ENCODE assay signal across 16 cellular contexts in genomic region chr4:122762966-122763716, GRCh38. TPM values are rescaled to one million over a fixed set of nuclear protein-coding genes. Genes with fewer than 3 reads are reported as not detected.
DNase-seq lines count a peak whose midpoint lies in the region; ATAC-seq and TF ChIP-seq lines count a peak whose summit lies in the region.
"Had no signal": no experiment of that assay in that cellular context is flagged by ENCODE, and none has a peak within 500 bp of the region (broad histone marks: within the 10 kb centered on the region; RNA-seq: fewer than 3 reads in every experiment).

No MANE protein-coding gene starts in this region.

- no peak overlapping the region for H3K4me2 ChIP-seq in HCT116 (ENCODE audit: low read length)

- RAD21 ChIA-PET in HCT116 (lab: Charles Lee; ENCODE audit: low non-redundant PET in 1 of 2, low total read pairs in 2 of 2, uncharacterized antibody in 2 of 2, unreplicated experiment in 2 of 2), result no interaction called here

- H3K27ac ChIP-seq in HCT116 (ENCODE audit: low read depth, low read length), result no peak overlapping the region
- H3K27ac ChIP-seq: lower lobe of right lung had no signal

- POLR2A ChIA-PET in activated CD8-positive, alpha-beta T cell treated with anti-CD3 and anti-CD28 coated beads for 36 hours (lab: Charles Lee), result no interaction called here
- POLR2A ChIA-PET in activated CD8-positive, alpha-beta T cell treated with anti-CD3 and anti-CD28 coated beads, Interleukin-2, amount 10 ng/mL, durations not matched to agents 7 days and 5 days (lab: Charles Lee), result no interaction called here
- POLR2A ChIA-PET in HCT116 (lab: Charles Lee), result no interaction called here

- no peak for ATAC-seq in activated CD8-positive, alpha-beta T cell treated with anti-CD3 and anti-CD28 coated beads for 36 hours
- no peak for ATAC-seq in activated CD8-positive, alpha-beta T cell treated with anti-CD3 and anti-CD28 coated beads, Interleukin-2, amount 10 ng/mL, durations not matched to agents 7 days and 5 days
- ATAC-seq in HCT116 (no peak), sciatic nerve (peak; percentile 30)
- ATAC-seq in effector memory CD8-positive, alpha-beta T cell (replicated peaks), result no peak
- ATAC-seq: lower lobe of right lung had no signal

- no peaks in the 10 kb centered on the region for H3K36me3 ChIP-seq in HCT116 (ENCODE audit: control insufficient read depth in 1 of 2, insufficient read depth in 2 of 2, low read length in 2 of 2)
- no peaks in the 10 kb centered on the region for H3K36me3 ChIP-seq in H7 (replicated peaks; ENCODE audit: control insufficient read depth, insufficient read depth, low read length)
- H3K36me3 ChIP-seq: esophagus muscularis mucosa, lower lobe of right lung had no signal

- no peaks in the 10 kb centered on the region for H3K9me2 ChIP-seq in HCT116 (ENCODE audit: insufficient read depth)

- H2AFZ ChIP-seq in HCT116 (ENCODE audit: low read depth, low read length, poor library complexity, severe bottlenecking), result peak overlapping the region; percentile 6

- CTCF ChIA-PET in activated CD8-positive, alpha-beta T cell treated with anti-CD3 and anti-CD28 coated beads for 36 hours (lab: Charles Lee), result interaction anchor here (1.3 to 1.7 kb wide), 2 partner anchors 151 to 167 kb away, joined by 4 to 5 read pairs; no protein-coding TSS in a partner anchor
- CTCF ChIA-PET in activated CD8-positive, alpha-beta T cell treated with anti-CD3 and anti-CD28 coated beads, Interleukin-2, amount 10 ng/mL, durations not matched to agents 7 days and 5 days (lab: Charles Lee), result interaction anchor here (0.7 kb wide), 1 partner anchor 126 kb away, joined by 3 read pairs; no protein-coding TSS in a partner anchor
- CTCF ChIA-PET in HCT116 (lab: Charles Lee), result no interaction called here

- no peaks in the 10 kb centered on the region for H3K9me3 ChIP-seq in HCT116 (ENCODE audit: control insufficient read depth in 1 of 2, insufficient read depth in 1 of 2, low read depth in 1 of 2, low read length in 2 of 2)
- H3K9me3 ChIP-seq: esophagus muscularis mucosa, lower lobe of right lung had no signal

- TF ChIP-seq CTCF in activated CD8-positive, alpha-beta T cell treated with anti-CD3 and anti-CD28 coated beads for 36 hours (IDR thresholded peaks at IDR 0.05), result no peak
- no peak for TF ChIP-seq CTCF in HCT116 (IDR thresholded peaks at IDR 0.05 in 2 of 3, conservative IDR thresholded peaks at IDR 0.05 in 1 of 3; ENCODE audit: borderline replicate concordance in 1 of 3, insufficient read depth in 1 of 3, low read depth in 2 of 3, low read length in 2 of 3)

- no peaks in the 10 kb centered on the region for H4K20me1 ChIP-seq in HCT116 (ENCODE audit: insufficient read depth)

- no peaks in the 10 kb centered on the region for H3K79me2 ChIP-seq in HCT116 (ENCODE audit: insufficient read depth, low read length)

- BruUV-seq in HCT116 (replicated peaks; lab: Mats Ljungman, UMichigan), result no TSS peak

- H3K4me1 Mint-ChIP-seq in activated CD8-positive, alpha-beta T cell treated with anti-CD3 and anti-CD28 coated beads for 36 hours (ENCODE audit: low read depth), result peaks cover 29% of the 10 kb centered on the region
- H3K4me1 Mint-ChIP-seq in activated CD8-positive, alpha-beta T cell treated with anti-CD3 and anti-CD28 coated beads, Interleukin-2, amount 10 ng/mL, durations not matched to agents 7 days and 5 days (ENCODE audit: low read depth), result peaks cover 34% of the 10 kb centered on the region
- peaks cover 13 to 24% of the 10 kb centered on the region in 2 donors for H3K4me1 Mint-ChIP-seq in effector memory CD8-positive, alpha-beta T cell (ENCODE audit: low read depth in 2 of 2)

- H3K4me3 Mint-ChIP-seq in activated CD8-positive, alpha-beta T cell treated with anti-CD3 and anti-CD28 coated beads for 36 hours, result no peak overlapping the region
- no peak overlapping the region for H3K4me3 Mint-ChIP-seq in activated CD8-positive, alpha-beta T cell treated with anti-CD3 and anti-CD28 coated beads, Interleukin-2, amount 10 ng/mL, durations not matched to agents 7 days and 5 days
- H3K4me3 Mint-ChIP-seq in effector memory CD8-positive, alpha-beta T cell, result peak overlapping the region; percentile 36 to 46
- H3K4me3 Mint-ChIP-seq: activated naive CD4-positive, alpha-beta T cell treated with anti-CD3 and anti-CD28 coated beads, Interleukin-2, amount 50 U/mL, for 24 hours; T-helper 17 cell had no signal

- TF ChIP-seq POLR2A in HCT116 (IDR thresholded peaks at IDR 0.05; ENCODE audit: borderline replicate concordance, extremely low read depth, insufficient read depth, insufficient read length), result no peak

- H3K36me3 Mint-ChIP-seq in activated CD8-positive, alpha-beta T cell treated with anti-CD3 and anti-CD28 coated beads for 36 hours (ENCODE audit: low read depth), result no peaks in the 10 kb centered on the region
- H3K36me3 Mint-ChIP-seq in activated CD8-positive, alpha-beta T cell treated with anti-CD3 and anti-CD28 coated beads, Interleukin-2, amount 10 ng/mL, durations not matched to agents 7 days and 5 days (ENCODE audit: low read depth), result no peaks in the 10 kb centered on the region
- H3K36me3 Mint-ChIP-seq in effector memory CD8-positive, alpha-beta T cell (ENCODE audit: insufficient read depth), result peaks cover 2% of the 10 kb centered on the region
- H3K36me3 Mint-ChIP-seq: activated naive CD4-positive, alpha-beta T cell treated with anti-CD3 and anti-CD28 coated beads, Interleukin-2, amount 50 U/mL, for 24 hours had no signal

- H3K27me3 Mint-ChIP-seq in activated CD8-positive, alpha-beta T cell treated with anti-CD3 and anti-CD28 coated beads for 36 hours, result peaks cover 1% of the 10 kb centered on the region
- no peaks in the 10 kb centered on the region for H3K27me3 Mint-ChIP-seq in activated CD8-positive, alpha-beta T cell treated with anti-CD3 and anti-CD28 coated beads, Interleukin-2, amount 10 ng/mL, durations not matched to agents 7 days and 5 days (ENCODE audit: low read depth)
- no peaks in the 10 kb centered on the region for H3K27me3 Mint-ChIP-seq in effector memory CD8-positive, alpha-beta T cell
- H3K27me3 Mint-ChIP-seq: activated naive CD4-positive, alpha-beta T cell treated with anti-CD3 and anti-CD28 coated beads, Interleukin-2, amount 50 U/mL, for 24 hours had no signal

- intact Hi-C loops in activated CD8-positive, alpha-beta T cell treated with anti-CD3 and anti-CD28 coated beads for 36 hours (cut with micrococcal nuclease), result no loop called here
- intact Hi-C loops in HCT116 (cut with micrococcal nuclease) (no loop called here), sciatic nerve (cut with DNase I) (no loop called here)

- TF ChIP-seq RAD21 in HCT116 (IDR thresholded peaks at IDR 0.05; ENCODE audit: low read depth), result no peak

- no peak overlapping the region for H3K4me3 ChIP-seq in HCT116 (replicated peaks in 1 of 2; ENCODE audit: low read depth in 1 of 2, low read length in 2 of 2)
- no peak overlapping the region for H3K4me3 ChIP-seq in H7 (ENCODE audit: insufficient read depth, low read depth, low read length)
- H3K4me3 ChIP-seq: esophagus muscularis mucosa, lower lobe of right lung, skin epidermis had no signal

- H3K9me3 Mint-ChIP-seq in activated CD8-positive, alpha-beta T cell treated with anti-CD3 and anti-CD28 coated beads for 36 hours, result no peaks in the 10 kb centered on the region
- H3K9me3 Mint-ChIP-seq in activated CD8-positive, alpha-beta T cell treated with anti-CD3 and anti-CD28 coated beads, Interleukin-2, amount 10 ng/mL, durations not matched to agents 7 days and 5 days (ENCODE audit: insufficient read depth), result no peaks in the 10 kb centered on the region
- H3K9me3 Mint-ChIP-seq in effector memory CD8-positive, alpha-beta T cell, result no peaks in the 10 kb centered on the region
- H3K9me3 Mint-ChIP-seq: activated naive CD4-positive, alpha-beta T cell treated with anti-CD3 and anti-CD28 coated beads, Interleukin-2, amount 50 U/mL, for 24 hours had no signal

- H3K27me3 ChIP-seq in HCT116 (ENCODE audit: insufficient read depth, low read length), result no peaks in the 10 kb centered on the region
- no peaks in the 10 kb centered on the region for H3K27me3 ChIP-seq in H7 (ENCODE audit: control insufficient read depth, insufficient read depth, low read length)
- H3K27me3 ChIP-seq: esophagus muscularis mucosa had no signal

- peak overlapping the region; percentile 55 for H3K27ac Mint-ChIP-seq in activated CD8-positive, alpha-beta T cell treated with anti-CD3 and anti-CD28 coated beads for 36 hours
- no peak overlapping the region for H3K27ac Mint-ChIP-seq in activated CD8-positive, alpha-beta T cell treated with anti-CD3 and anti-CD28 coated beads, Interleukin-2, amount 10 ng/mL, durations not matched to agents 7 days and 5 days
- no peak overlapping the region for H3K27ac Mint-ChIP-seq in effector memory CD8-positive, alpha-beta T cell
- H3K27ac Mint-ChIP-seq: T-helper 17 cell had no signal

- peaks cover 0 to 6% of the 10 kb centered on the region in 2 experiments; a peak in 2 of 4 replicates for H3K4me1 ChIP-seq in HCT116 (ENCODE audit: control insufficient read depth in 1 of 2, insufficient read depth in 2 of 2, low read length in 2 of 2)

- no peak overlapping the region for H3K9ac ChIP-seq in HCT116 (ENCODE audit: low read length)

- DNase-seq in activated CD8-positive, alpha-beta T cell treated with anti-CD3 and anti-CD28 coated beads for 36 hours, result no peak
- no peak for DNase-seq in activated CD8-positive, alpha-beta T cell treated with anti-CD3 and anti-CD28 coated beads, Interleukin-2, amount 10 ng/mL, durations not matched to agents 7 days and 5 days
- DNase-seq in HCT116 (ENCODE audit: low read depth, low spot score) (no peak), sciatic nerve (ENCODE audit: low spot score) (no peak), NCI-H1105 treated with DMSO at 0.1 percent for 48 hours (lab: John Stamatoyannopoulos, UW) (no peak), H7 (no peak)
- no peak for DNase-seq in effector memory CD8-positive, alpha-beta T cell
- no peak for DNase-seq in activated naive CD4-positive, alpha-beta T cell treated with Interleukin-2 at 50 U/mL for 16 hours
- DNase-seq: activated CD8-positive, alpha-beta memory T cell treated with anti-CD3 and anti-CD28 coated beads, Interleukin-2, amount 50 U/mL, for 4 hours; lower lobe of right lung; NCI-H1930; SHP77; T-helper 17 cell had no signal

TF ChIP-seq in HCT116, 20 proteins besides CTCF, POLR2A, EP300 and RAD21:
- TF ChIP-seq CEBPB (IDR thresholded peaks at IDR 0.05; ENCODE audit: low read depth) (no peak), ATF3 (IDR thresholded peaks at IDR 0.05) (no peak)

RNA-seq across cellular contexts. Expression of gene BBS12, which starts 30.6 kb away (rescaled TPM):
- total RNA-seq in activated CD8-positive, alpha-beta T cell treated with anti-CD3 and anti-CD28 coated beads for 36 hours, result under 1 TPM; 0.74 to 0.89 TPM
- total RNA-seq in activated CD8-positive, alpha-beta T cell treated with anti-CD3 and anti-CD28 coated beads, Interleukin-2, amount 10 ng/mL, durations not matched to agents 7 days and 5 days, result 1 to 10 TPM; 1.3 to 1.4 TPM
- total RNA-seq in HCT116 (2021; ENCODE audit: unreplicated experiment), result 2.1 TPM
- polyA plus RNA-seq in HCT116 (2012), result 0.92 and 1.4 TPM in 2 replicates
- total RNA-seq in sciatic nerve, result 4.2 TPM
- 2.3 and 2.4 TPM in 2 replicates for total RNA-seq in H7 (2014; rRNA removed; shearing (Covaris generic))

Comparison
In these comparisons a context has a peak if more than half of its experiments do, and no peak if none do; other contexts are left out.
1. H3K4me3 Mint-ChIP-seq: peak in effector memory CD8-positive, alpha-beta T cell (2 of 2); none in activated CD8-positive, alpha-beta T cell treated with anti-CD3 and anti-CD28 coated beads for 36 hours (single experiment) and activated CD8-positive, alpha-beta T cell treated with anti-CD3 and anti-CD28 coated beads, Interleukin-2, amount 10 ng/mL, durations not matched to agents 7 days and 5 days (single experiment).